18 cellular contexts compared by ENCODE assay signal in genomic region chr1:52677407-52677806, GRCh38. TPM values are rescaled to one million over a fixed set of nuclear protein-coding genes. Genes with fewer than 3 reads are reported as not detected.
DNase-seq lines count a peak whose midpoint lies in the region; ATAC-seq, FAIRE-seq and TF ChIP-seq lines count a peak whose summit lies in the region.
"Had no signal": no experiment of that assay in that cellular context is flagged by ENCODE, and none has a peak within 500 bp of the region (broad histone marks: within the 10 kb centered on the region; RNA-seq: fewer than 3 reads in every experiment).

No MANE protein-coding gene starts in this region.

- peaks cover 0 to 19% of the 10 kb centered on the region in 2 donors for H3K4me1 ChIP-seq in right atrium auricular region
- H3K4me1 ChIP-seq in body of pancreas = peaks cover 8% of the 10 kb centered on the region
- H3K4me1 ChIP-seq in HepG2 (ENCODE audit: insufficient read depth, low read length) = peaks cover 22% of the 10 kb centered on the region; the same call in 1 of the 2 replicates

- H3K4me3 ChIP-seq in right atrium auricular region = no peak overlapping the region
- no peak overlapping the region for H3K4me3 ChIP-seq in body of pancreas
- no peak overlapping the region for H3K4me3 ChIP-seq in HepG2 (replicated peaks in 1 of 3; ENCODE audit: insufficient read depth in 1 of 3, low read depth in 2 of 3, low read length in 3 of 3)
- H3K4me3 ChIP-seq: upper lobe of left lung had no signal

- H4K20me1 ChIP-seq in HepG2 (ENCODE audit: insufficient read depth, low read length) = no peaks in the 10 kb centered on the region

- H3K9me3 ChIP-seq in right atrium auricular region = no peaks in the 10 kb centered on the region
- no peaks in the 10 kb centered on the region for H3K9me3 ChIP-seq in body of pancreas
- H3K9me3 ChIP-seq in HepG2 (ENCODE audit: low read length) = no peaks in the 10 kb centered on the region
- H3K9me3 ChIP-seq: upper lobe of left lung had no signal

- no peak overlapping the region for H2AFZ ChIP-seq in HepG2 (ENCODE audit: low read length)

- H3K27me3 ChIP-seq in right atrium auricular region (no peaks in the 10 kb centered on the region), body of pancreas (no peaks in the 10 kb centered on the region), HepG2 (ENCODE audit: control insufficient read depth in 1 of 2, insufficient read depth in 2 of 2, low read length in 2 of 2) (no peaks in the 10 kb centered on the region)
- H3K27me3 ChIP-seq: upper lobe of left lung had no signal

- CTCF ChIA-PET in HepG2 (lab: Yijun Ruan, JAX; ENCODE audit: low intra/inter-chr PET ratio, low total read pairs) = no interaction called here

- H3K4me2 ChIP-seq in HepG2 (ENCODE audit: low read depth, low read length) = no peak overlapping the region

- H3K79me2 ChIP-seq in HepG2 (ENCODE audit: insufficient read depth, low read length) = no peaks in the 10 kb centered on the region

- DNase-seq in Right ventricle myocardium inferior (ENCODE audit: missing footprints) = no peak
- DNase-seq in right atrium auricular region (ENCODE audit: low spot score) = no peak
- peak; percentile 25 to 55 (median 28) for DNase-seq in body of pancreas
- DNase-seq in HepG2 (ENCODE audit: low spot score) = no peak
- no peak for DNase-seq in type B pancreatic cell (ENCODE audit: extremely low spot score, unreplicated experiment)
- no peak for DNase-seq in hypothalamus (lab: John Stamatoyannopoulos, UW)
- DNase-seq in AG20443 (ENCODE audit: low spot score) = no peak
- DNase-seq: activated CD4-positive, alpha-beta T cell treated with anti-CD3 and anti-CD28 coated beads for 48 hours; activated T-cell treated with anti-CD3 and anti-CD28 coated beads, Interleukin-2, amount 50 U/mL, for 48 hours; naive B cell; NCI-H2107; retina; RPMI8226; stimulated activated CD4-positive, alpha-beta T cell treated with anti-CD3 and anti-CD28 coated beads, Interleukin-2, amount 100 ng/mL, for 48 hours had no signal

- H3K27ac Mint-ChIP-seq in type B pancreatic cell = peak overlapping the region; percentile 49

- ATAC-seq in Right ventricle myocardium inferior = peak; percentile 88
- peak; percentile 72 for ATAC-seq in body of pancreas
- ATAC-seq in HepG2 = no peak
- no peak for ATAC-seq in GM19023 (IDR thresholded peaks at IDR 0.05; ENCODE audit: unreplicated experiment)

- H3K9me3 Mint-ChIP-seq in type B pancreatic cell = no peaks in the 10 kb centered on the region
- H3K9me3 Mint-ChIP-seq: naive B cell had no signal

- POLR2A ChIA-PET in HepG2 (lab: Yijun Ruan, JAX) = no interaction called here

- no peaks in the 10 kb centered on the region for H3K27me3 Mint-ChIP-seq in type B pancreatic cell
- H3K27me3 Mint-ChIP-seq: naive B cell had no signal

- peaks cover 28% of the 10 kb centered on the region for H3K4me1 Mint-ChIP-seq in type B pancreatic cell (ENCODE audit: unreplicated experiment)

- in situ Hi-C loops in HepG2 (cut with HindIII; ENCODE audit: extremely low pct_ligation_motif_present, low pct_unique_long_range_greater_than_20kb) = no loop called here

- peak; percentile 30 for FAIRE-seq in HepG2 (lab: Jason Lieb, UNC)
- FAIRE-seq: colon had no signal

- H3K27ac ChIP-seq in right atrium auricular region (no peak overlapping the region), body of pancreas (no peak overlapping the region), HepG2 (ENCODE audit: extremely low read length, insufficient read depth, low read length) (no peak overlapping the region)
- H3K27ac ChIP-seq: upper lobe of left lung had no signal

- no peaks in the 10 kb centered on the region for H3K36me3 Mint-ChIP-seq in type B pancreatic cell

- no peak overlapping the region for H3K4me3 Mint-ChIP-seq in type B pancreatic cell
- H3K4me3 Mint-ChIP-seq: naive B cell had no signal

- no peak for TF ChIP-seq RAD21 in HepG2 (CRISPR knock-in tag; IDR thresholded peaks at IDR 0.05)

- H3K36me3 ChIP-seq in right atrium auricular region = no peaks in the 10 kb centered on the region
- H3K36me3 ChIP-seq in body of pancreas (replicated peaks in 1 of 2; ENCODE audit: insufficient read depth in 1 of 2, low read depth in 2 of 2) = no peaks in the 10 kb centered on the region
- no peaks in the 10 kb centered on the region for H3K36me3 ChIP-seq in HepG2 (replicated peaks in 1 of 2; ENCODE audit: control insufficient read depth in 1 of 2, insufficient read depth in 2 of 2, low read length in 2 of 2)
- H3K36me3 ChIP-seq: upper lobe of left lung had no signal

- H3K9ac ChIP-seq in HepG2 (ENCODE audit: insufficient read depth, low read depth, low read length) = no peak overlapping the region

- TF ChIP-seq POLR2A in body of pancreas (IDR thresholded peaks at IDR 0.05) = no peak
- no peak for TF ChIP-seq POLR2A in HepG2 (IDR thresholded peaks at IDR 0.05; ENCODE audit: insufficient read depth in 1 of 2, low read depth in 2 of 2, low read length in 2 of 2)

- 32 to 37% methylated on average over 4 of the region's 4 CpGs for WGBS in body of pancreas, 2 donors
- 3% methylated on average over 4 of the region's 4 CpGs for WGBS in HepG2 (ENCODE audit: low lambda C conversion rate)

- intact Hi-C loops in Right ventricle myocardium inferior (cut with DNase I) = loop anchor here (10.0 kb wide), 1 partner anchor 73 kb away; the partner anchor contains the start of gene GPX7
- intact Hi-C loops in body of pancreas (cut with DNase I) = no loop called here
- intact Hi-C loops in HepG2 (cut with micrococcal nuclease; ENCODE audit: unreplicated experiment) = no loop called here

- TF ChIP-seq CTCF in right atrium auricular region (IDR thresholded peaks at IDR 0.05) = no peak
- no peak for TF ChIP-seq CTCF in body of pancreas (IDR thresholded peaks at IDR 0.05)
- TF ChIP-seq CTCF in HepG2 (CRISPR knock-in tag; IDR thresholded peaks at IDR 0.05) = no peak
- no peak for TF ChIP-seq CTCF in type B pancreatic cell (conservative IDR thresholded peaks at IDR 0.05)

- TF ChIP-seq EP300 in HepG2 (IDR thresholded peaks at IDR 0.05; ENCODE audit: low read depth in 2 of 2, low read length in 2 of 2) = no peak
- TF ChIP-seq EP300 in HepG2 (CRISPR knock-in tag; IDR thresholded peaks at IDR 0.05; ENCODE audit: borderline replicate concordance) = no peak

- no TSS peak for BruUV-seq in HepG2 (replicated peaks; lab: Mats Ljungman, UMichigan)

RNA-seq across cellular contexts. Expression of gene COA7, which starts 20.7 kb away (rescaled TPM):
- 21.6 TPM for total RNA-seq in Right ventricle myocardium inferior
- 10 to 100 TPM in 1 of 2 donors, 1 to 10 TPM in 1; 8.7 to 10.6 TPM for total RNA-seq in right atrium auricular region
- 1 to 10 TPM; 4.3 to 6.0 TPM for total RNA-seq in body of pancreas
- 30.4 and 60.7 TPM in 2 replicates for total RNA-seq in HepG2 (2016; rRNA removed; fragmentation: Illumina TruSeq; extraction: Trizol)
- total RNA-seq in HepG2 (2016; cell fraction: cytosol; rRNA removed; fragmentation: Illumina TruSeq; extraction: Trizol; ENCODE audit: low read depth) = 7.9 and 8.2 TPM in 2 replicates
- 35.7 and 61.3 TPM in 2 replicates for total RNA-seq in HepG2 (2016; cell fraction: insoluble cytoplasmic fraction; rRNA removed; fragmentation: Illumina TruSeq; extraction: Trizol)
- 21.1 and 21.8 TPM in 2 replicates for total RNA-seq in HepG2 (2016; cell fraction: membrane; rRNA removed; fragmentation: Illumina TruSeq; extraction: Trizol)
- 11.9 and 13.9 TPM in 2 replicates for total RNA-seq in HepG2 (2016; cell fraction: nucleus; rRNA removed; fragmentation: Illumina TruSeq; extraction: Trizol)
- polyA plus RNA-seq in HepG2 (2011; rRNA removed) = 12.3 and 13.7 TPM in 2 replicates
- polyA plus RNA-seq in HepG2 (2011; cell fraction: cytosol; rRNA removed) = 14.4 and 15.5 TPM in 2 replicates
- 3.6 and 5.4 TPM in 2 replicates for polyA plus RNA-seq in HepG2 (2011; cell fraction: nucleus; rRNA removed)
- polyA plus RNA-seq in HepG2 (2012) = 23.9 and 27.0 TPM in 2 replicates
- 6.2 and 6.5 TPM in 2 replicates for polyA plus RNA-seq in HepG2 (2016; cell fraction: cytosol; fragmentation: Illumina TruSeq; extraction: Trizol; ENCODE audit: low read depth)
- 52.4 and 54.7 TPM in 2 replicates for polyA plus RNA-seq in HepG2 (2016; cell fraction: insoluble cytoplasmic fraction; fragmentation: Illumina TruSeq; extraction: Trizol; ENCODE audit: low read depth)
- 13.1 and 13.3 TPM in 2 replicates for polyA plus RNA-seq in HepG2 (2016; cell fraction: membrane; fragmentation: Illumina TruSeq; extraction: Trizol; ENCODE audit: low read depth)
- polyA plus RNA-seq in HepG2 (2016; cell fraction: nucleus; fragmentation: Illumina TruSeq; extraction: Trizol; ENCODE audit: insufficient read depth, low read depth) = 24.3 and 25.2 TPM in 2 replicates
- polyA minus RNA-seq in HepG2 (2011; rRNA and poly(A)+ RNA removed; ENCODE audit: low replicate concordance) = 20.8 and 60.9 TPM in 2 replicates
- polyA minus RNA-seq in HepG2 (2011; cell fraction: cytosol; rRNA and poly(A)+ RNA removed) = 6.9 and 10.1 TPM in 2 replicates
- polyA minus RNA-seq in HepG2 (2011; cell fraction: nucleus; rRNA and poly(A)+ RNA removed) = 4.2 and 6.1 TPM in 2 replicates
- 25.1 and 27.9 TPM in 2 replicates for total RNA-seq in type B pancreatic cell (ENCODE audit: low replicate concordance)

RNA-seq across cellular contexts. Expression of gene SHISAL2A, which starts 44.4 kb away (rescaled TPM):
- not detected for total RNA-seq in Right ventricle myocardium inferior
- total RNA-seq in right atrium auricular region = not detected
- not detected for total RNA-seq in body of pancreas
- not detected in 2 replicates for total RNA-seq in HepG2 (2016; rRNA removed; fragmentation: Illumina TruSeq; extraction: Trizol)
- not detected in 2 replicates for total RNA-seq in HepG2 (2016; cell fraction: cytosol; rRNA removed; fragmentation: Illumina TruSeq; extraction: Trizol; ENCODE audit: low read depth)
- total RNA-seq in HepG2 (2016; cell fraction: insoluble cytoplasmic fraction; rRNA removed; fragmentation: Illumina TruSeq; extraction: Trizol) = not detected in 2 replicates
- total RNA-seq in HepG2 (2016; cell fraction: membrane; rRNA removed; fragmentation: Illumina TruSeq; extraction: Trizol) = not detected in 2 replicates
- total RNA-seq in HepG2 (2016; cell fraction: nucleus; rRNA removed; fragmentation: Illumina TruSeq; extraction: Trizol) = not detected in 2 replicates
- not detected in 2 replicates for polyA plus RNA-seq in HepG2 (2011; rRNA removed)
- polyA plus RNA-seq in HepG2 (2011; cell fraction: cytosol; rRNA removed) = not detected in 2 replicates
- not detected in 2 replicates for polyA plus RNA-seq in HepG2 (2011; cell fraction: nucleus; rRNA removed)
- polyA plus RNA-seq in HepG2 (2012) = not detected in 2 replicates
- not detected in 2 replicates for polyA plus RNA-seq in HepG2 (2016; cell fraction: cytosol; fragmentation: Illumina TruSeq; extraction: Trizol; ENCODE audit: low read depth)
- not detected in 2 replicates for polyA plus RNA-seq in HepG2 (2016; cell fraction: insoluble cytoplasmic fraction; fragmentation: Illumina TruSeq; extraction: Trizol; ENCODE audit: low read depth)
- polyA plus RNA-seq in HepG2 (2016; cell fraction: membrane; fragmentation: Illumina TruSeq; extraction: Trizol; ENCODE audit: low read depth) = not detected in 2 replicates
- not detected in 2 replicates for polyA plus RNA-seq in HepG2 (2016; cell fraction: nucleus; fragmentation: Illumina TruSeq; extraction: Trizol; ENCODE audit: insufficient read depth, low read depth)
- polyA minus RNA-seq in HepG2 (2011; rRNA and poly(A)+ RNA removed; ENCODE audit: low replicate concordance) = not detected in 2 replicates
- not detected in 2 replicates for polyA minus RNA-seq in HepG2 (2011; cell fraction: cytosol; rRNA and poly(A)+ RNA removed)
- polyA minus RNA-seq in HepG2 (2011; cell fraction: nucleus; rRNA and poly(A)+ RNA removed) = not detected in 2 replicates
- total RNA-seq in type B pancreatic cell (ENCODE audit: low replicate concordance) = not detected in 2 replicates
- total RNA-seq: M059J had no signal

RNA-seq across cellular contexts. Expression of gene ZYG11B, which starts 48.8 kb away (rescaled TPM):
- total RNA-seq in Right ventricle myocardium inferior (74.0 TPM), right atrium auricular region (10 to 100 TPM; 44.1 to 70.7 TPM), body of pancreas (10 to 100 TPM; 16.3 to 16.5 TPM), HepG2 (2016; rRNA removed; fragmentation: Illumina TruSeq; extraction: Trizol) (17.9 and 28.1 TPM in 2 replicates), type B pancreatic cell (ENCODE audit: low replicate concordance) (23.1 and 32.3 TPM in 2 replicates)
- 2.2 and 2.5 TPM in 2 replicates for total RNA-seq in HepG2 (2016; cell fraction: cytosol; rRNA removed; fragmentation: Illumina TruSeq; extraction: Trizol; ENCODE audit: low read depth)
- total RNA-seq in HepG2 (2016; cell fraction: insoluble cytoplasmic fraction; rRNA removed; fragmentation: Illumina TruSeq; extraction: Trizol) = 18.2 and 27.0 TPM in 2 replicates
- total RNA-seq in HepG2 (2016; cell fraction: membrane; rRNA removed; fragmentation: Illumina TruSeq; extraction: Trizol) = 8.1 and 8.3 TPM in 2 replicates
- 17.9 and 18.0 TPM in 2 replicates for total RNA-seq in HepG2 (2016; cell fraction: nucleus; rRNA removed; fragmentation: Illumina TruSeq; extraction: Trizol)
- 6.4 and 6.9 TPM in 2 replicates for polyA plus RNA-seq in HepG2 (2011; rRNA removed)
- 3.3 and 4.9 TPM in 2 replicates for polyA plus RNA-seq in HepG2 (2011; cell fraction: cytosol; rRNA removed)
- 3.6 and 4.2 TPM in 2 replicates for polyA plus RNA-seq in HepG2 (2011; cell fraction: nucleus; rRNA removed)
- polyA plus RNA-seq in HepG2 (2012) = 3.8 and 5.0 TPM in 2 replicates
- polyA plus RNA-seq in HepG2 (2016; cell fraction: cytosol; fragmentation: Illumina TruSeq; extraction: Trizol; ENCODE audit: low read depth) = 0.28 and 0.43 TPM in 2 replicates
- polyA plus RNA-seq in HepG2 (2016; cell fraction: insoluble cytoplasmic fraction; fragmentation: Illumina TruSeq; extraction: Trizol; ENCODE audit: low read depth) = 9.8 and 10.7 TPM in 2 replicates
- polyA plus RNA-seq in HepG2 (2016; cell fraction: membrane; fragmentation: Illumina TruSeq; extraction: Trizol; ENCODE audit: low read depth) = 1.7 and 1.8 TPM in 2 replicates
- 8.2 and 8.3 TPM in 2 replicates for polyA plus RNA-seq in HepG2 (2016; cell fraction: nucleus; fragmentation: Illumina TruSeq; extraction: Trizol; ENCODE audit: insufficient read depth, low read depth)
- 23.6 and 31.5 TPM in 2 replicates for polyA minus RNA-seq in HepG2 (2011; rRNA and poly(A)+ RNA removed; ENCODE audit: low replicate concordance)
- 10.2 and 11.1 TPM in 2 replicates for polyA minus RNA-seq in HepG2 (2011; cell fraction: cytosol; rRNA and poly(A)+ RNA removed)
- 26.4 and 34.1 TPM in 2 replicates for polyA minus RNA-seq in HepG2 (2011; cell fraction: nucleus; rRNA and poly(A)+ RNA removed)

Comparison
In these comparisons a context has a peak if more than half of its experiments do, and no peak if none do; other contexts are left out.
1. ATAC-seq: peak in Right ventricle myocardium inferior (single experiment) and body of pancreas (single experiment); none in HepG2 (single experiment) and GM19023 (single experiment).
2. DNase-seq: peak in body of pancreas (4 of 4); none in Right ventricle myocardium inferior (single experiment), right atrium auricular region (single experiment), HepG2 (single experiment), type B pancreatic cell (single experiment), hypothalamus (0 of 51) and AG20443 (single experiment).